In the genomic region with DNA sequence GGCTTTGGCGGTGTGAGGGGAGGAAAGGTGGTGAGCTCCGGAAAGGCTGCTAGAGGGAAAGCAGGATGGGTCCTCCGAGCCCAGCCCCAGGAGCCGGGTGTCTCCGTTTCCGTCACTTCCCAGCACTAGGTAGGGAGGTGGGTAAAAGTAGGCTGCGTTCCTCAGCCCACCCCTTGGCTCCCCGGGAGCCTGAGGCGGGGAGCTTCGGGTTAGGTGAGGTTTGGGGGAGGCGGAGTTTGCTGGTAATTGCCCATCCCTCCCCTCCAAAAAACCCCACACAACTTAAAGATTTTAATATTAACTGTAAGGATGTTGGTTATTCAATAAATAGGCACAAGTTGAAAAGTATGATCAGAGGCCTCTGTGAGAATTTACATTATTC, we compare ENCODE assay signal across 8 cellular contexts. TPM values are rescaled to one million over a fixed set of nuclear protein-coding genes. Genes with fewer than 3 reads are reported as not detected.
A peak's percentile ranks its signal among the peaks of the same experiment; 100 is the strongest.
DNase-seq lines count a peak whose midpoint lies in the region; ATAC-seq and TF ChIP-seq lines count a peak whose summit lies in the region.

No MANE protein-coding gene starts in this region.

- H2AFZ ChIP-seq in mesenchymal stem cell (ENCODE audit: low read depth, low read length): peak overlapping the region; percentile 82

- H4K8ac ChIP-seq in mesenchymal stem cell (ENCODE audit: low read length): no peak overlapping the region

- TF ChIP-seq CTCF in left ventricle myocardium inferior (IDR thresholded peaks at IDR 0.05; ENCODE audit: borderline replicate concordance): no peak
- no peak for TF ChIP-seq CTCF in adrenal gland (IDR thresholded peaks at IDR 0.05)
- no peak for TF ChIP-seq CTCF in GM13976 (IDR thresholded peaks at IDR 0.05; ENCODE audit: borderline replicate concordance, control extremely low read depth, extremely low read depth, insufficient read depth, missing control alignments)

- peak overlapping the region; percentile 97 for H3K27ac ChIP-seq in left ventricle myocardium inferior (replicated peaks)
- H3K27ac ChIP-seq in adrenal gland: peak overlapping the region; percentile 50 to 98 (median 93)
- H3K27ac ChIP-seq in mesenchymal stem cell (ENCODE audit: low read length, poor library complexity, severe bottlenecking): peak overlapping the region; percentile 92

- peaks cover 6% of the 10 kb centered on the region for H3K36me3 ChIP-seq in left ventricle myocardium inferior
- no peaks in the 10 kb centered on the region for H3K36me3 ChIP-seq in adrenal gland (replicated peaks in 1 of 2)
- H3K36me3 ChIP-seq in mesenchymal stem cell (ENCODE audit: control insufficient read depth in 1 of 2, insufficient read depth in 2 of 2, low read depth in 1 of 2, low read length in 2 of 2): peaks cover 0 to 7% of the 10 kb centered on the region in 2 experiments

- H3K18ac ChIP-seq in mesenchymal stem cell (ENCODE audit: low read depth in 1 of 2, low read length in 2 of 2): peak overlapping the region; percentile 65 to 84

- no peak overlapping the region for H2BK120ac ChIP-seq in mesenchymal stem cell (ENCODE audit: low read depth, low read length)

- H3K4me1 ChIP-seq in left ventricle myocardium inferior: peaks cover 52% of the 10 kb centered on the region
- H3K4me1 ChIP-seq in adrenal gland (replicated peaks in 1 of 2): peaks cover 9 to 23% of the 10 kb centered on the region in 2 donors
- peaks cover 3% of the 10 kb centered on the region for H3K4me1 ChIP-seq in mesenchymal stem cell (ENCODE audit: control insufficient read depth, insufficient read depth, low read depth, low read length)

- peak overlapping the region; percentile 70 for H4K91ac ChIP-seq in mesenchymal stem cell (ENCODE audit: low read length)

- 0 to 1% (median 0%) methylated on average over 11 of the region's 11 CpGs for WGBS in adrenal gland, 4 donors
- WGBS in mesenchymal stem cell: 0% methylated on average over 2 of the region's 11 CpGs

- peak overlapping the region in 1 of 2 experiments; percentile 97 for H3K14ac ChIP-seq in mesenchymal stem cell (ENCODE audit: low read length in 2 of 2)

- peak overlapping the region; percentile 77 for H2BK5ac ChIP-seq in mesenchymal stem cell (ENCODE audit: low read depth, low read length, poor library complexity, severe bottlenecking)

- peak in 1 of 2 donors; percentile 53 for TF ChIP-seq POLR2A in adrenal gland (IDR thresholded peaks at IDR 0.05)

- no peaks in the 10 kb centered on the region for H3K9me3 ChIP-seq in left ventricle myocardium inferior (replicated peaks)
- no peaks in the 10 kb centered on the region for H3K9me3 ChIP-seq in adrenal gland (replicated peaks in 1 of 3)
- no peaks in the 10 kb centered on the region for H3K9me3 ChIP-seq in mesenchymal stem cell (ENCODE audit: control insufficient read depth, low read length)

- intact Hi-C loops in left ventricle myocardium inferior (cut with micrococcal nuclease) (no loop called here), Right ventricle myocardium inferior (cut with DNase I) (loop anchor here (1.0 to 5.0 kb wide), 2 partner anchors 13 to 161 kb away; a partner anchor contains a TSS), adrenal gland (cut with DNase I) (no loop called here)

- H3K4ac ChIP-seq in mesenchymal stem cell (ENCODE audit: low read depth in 1 of 2, low read length in 2 of 2): peak overlapping the region; percentile 66 to 87

- H2BK15ac ChIP-seq in mesenchymal stem cell (ENCODE audit: low read depth, poor library complexity, severe bottlenecking): no peak overlapping the region

- peak overlapping the region in 1 of 2 experiments; percentile 92 for H2BK12ac ChIP-seq in mesenchymal stem cell (ENCODE audit: low read length in 2 of 2)

- no peaks in the 10 kb centered on the region for H3K27me3 ChIP-seq in left ventricle myocardium inferior (ENCODE audit: low read depth)
- H3K27me3 ChIP-seq in adrenal gland: no peaks in the 10 kb centered on the region
- H3K27me3 ChIP-seq in mesenchymal stem cell (ENCODE audit: control insufficient read depth in 1 of 2, insufficient read depth in 1 of 2, low read length in 2 of 2): no peaks in the 10 kb centered on the region

- H3K4me2 ChIP-seq in mesenchymal stem cell (ENCODE audit: low read length, poor library complexity, severe bottlenecking): peak overlapping the region; percentile 47

- in situ Hi-C loops in GM13976 (cut with MboI; ENCODE audit: low sequenced_read_pairs, unreplicated experiment): no loop called here

- peaks cover 5% of the 10 kb centered on the region for H3K79me1 ChIP-seq in mesenchymal stem cell (replicated peaks; ENCODE audit: low read length, poor library complexity, severe bottlenecking)

- DNase-seq in left ventricle myocardium inferior: no peak
- DNase-seq in Right ventricle myocardium inferior (ENCODE audit: missing footprints): no peak
- no peak for DNase-seq in adrenal gland
- DNase-seq in mesenchymal stem cell: no peak
- DNase-seq in GDM1 (lab: John Stamatoyannopoulos, UW): no peak
- no peak for DNase-seq in GM13976 (ENCODE audit: low spot score)
- no peak for DNase-seq in anterior cingulate cortex (lab: John Stamatoyannopoulos, UW)

- H3K4me3 ChIP-seq in left ventricle myocardium inferior: peak overlapping the region; percentile 93
- H3K4me3 ChIP-seq in adrenal gland: peak overlapping the region in 3 of 4 donors; percentile 34 to 82 (median 44)
- H3K4me3 ChIP-seq in mesenchymal stem cell (ENCODE audit: insufficient read depth in 1 of 2, low read depth in 1 of 2, low read length in 2 of 2): peak overlapping the region; percentile 74 to 90

- ATAC-seq in Right ventricle myocardium inferior: no peak
- peak; percentile 26 for ATAC-seq in HG03135 (IDR thresholded peaks at IDR 0.05; ENCODE audit: unreplicated experiment)

- H3K23ac ChIP-seq in mesenchymal stem cell (ENCODE audit: low read length in 2 of 2): no peak overlapping the region

- H2AK5ac ChIP-seq in mesenchymal stem cell (ENCODE audit: low read length, severe bottlenecking): no peak overlapping the region

- peak overlapping the region; percentile 93 for H3K9ac ChIP-seq in mesenchymal stem cell (ENCODE audit: low read length)

RNA-seq across cellular contexts. Expression of a gene that starts 0.6 kb away (rescaled TPM):
- total RNA-seq in left ventricle myocardium inferior (24.1 TPM), Right ventricle myocardium inferior (27.6 TPM), adrenal gland (10 to 100 TPM; 34.3 to 58.3 (median 51.4) TPM)
- polyA plus RNA-seq in adrenal gland: 10 to 100 TPM; 16.5 to 60.1 (median 20.9) TPM
- 47.5 TPM for polyA plus RNA-seq in mesenchymal stem cell (2013, experiment 1 of 2)
- polyA plus RNA-seq in mesenchymal stem cell (2013, experiment 2 of 2): 49.2 TPM

RNA-seq across cellular contexts. Expression of a gene that starts 13.0 kb away (rescaled TPM):
- total RNA-seq in left ventricle myocardium inferior: 1,059 TPM
- total RNA-seq in Right ventricle myocardium inferior: 1,232 TPM
- 100 to 1,000 TPM; 104 to 249 (median 189) TPM for total RNA-seq in adrenal gland
- 100 to 1,000 TPM; 100 to 273 (median 152) TPM for polyA plus RNA-seq in adrenal gland
- 316 TPM for polyA plus RNA-seq in mesenchymal stem cell (2013, experiment 1 of 2)
- polyA plus RNA-seq in mesenchymal stem cell (2013, experiment 2 of 2): 331 TPM
